In genomic region chr22:41971431-41971830, GRCh38 we compare ENCODE assay signal across 12 cellular contexts. TPM values are rescaled to one million over a fixed set of nuclear protein-coding genes. Genes with fewer than 3 reads are reported as not detected.
"Had no signal": no experiment of that assay in that cellular context is flagged by ENCODE, and none has a peak within 500 bp of the region (broad histone marks: within the 10 kb centered on the region; RNA-seq: fewer than 3 reads in every experiment).

No MANE protein-coding gene starts in this region.

- FAIRE-seq: H1, H54 had no signal

- H3K27ac Mint-ChIP-seq: GM23338, HFFc6 had no signal

- H3K9me3 ChIP-seq: HAP-1 had no signal

- H3K9me3 Mint-ChIP-seq: HFFc6 had no signal

- H2AFZ ChIP-seq: GM23248, GM23338 had no signal

- H3K27ac ChIP-seq: GM23248 had no signal

- H3K4me1 ChIP-seq: HAP-1 had no signal

- DNase-seq: GM23248, GOT3, H7, H9, HCEC 1CT, HFFc6 had no signal

- H3K36me3 ChIP-seq: HAP-1 had no signal

- H3K9ac ChIP-seq: GM23248 had no signal

- H3K4me2 ChIP-seq: GM23338 had no signal

- H3K4me3 ChIP-seq: GM23248, GM23338, HAP-1 had no signal

- H3K4me3 Mint-ChIP-seq: GM23338, H9, HFFc6 had no signal

- ATAC-seq: GM23338, HCT116 had no signal

RNA-seq across cellular contexts. Expression of gene SEPTIN3, which starts 2.2 kb away (rescaled TPM):
- total RNA-seq: GM23248 had no signal

RNA-seq across cellular contexts. Expression of gene WBP2NL, which starts 27.2 kb away (rescaled TPM):
- total RNA-seq: H1, H4, H7, HFFc6 had no signal
- polyA plus RNA-seq: GM23338, H1 had no signal
